ENCODE assay signal across 8 cellular contexts in genomic region chr1:1307261-1307907, GRCh38. TPM values are rescaled to one million over a fixed set of nuclear protein-coding genes. Genes with fewer than 3 reads are reported as not detected.
DNase-seq lines count a peak whose midpoint lies in the region; ATAC-seq and TF ChIP-seq lines count a peak whose summit lies in the region.

No MANE protein-coding gene starts in this region.

- peaks cover 21% of the 10 kb centered on the region for H3K4me1 Mint-ChIP-seq in WTC11

- ATAC-seq in HG02840 (IDR thresholded peaks at IDR 0.05; ENCODE audit: low FRiP score, unreplicated experiment) (peak; percentile 13), WTC11 (no peak)

- POLR2A ChIA-PET in WTC11 (lab: Charles Lee) = no interaction called here

- H3K27me3 Mint-ChIP-seq in WTC11 (ENCODE audit: low read depth) = peaks cover 6% of the 10 kb centered on the region; the same call in 1 of the 2 replicates

- intact Hi-C loops in prostate gland (cut with DNase I) = loop anchor here (5.0 kb wide), 1 partner anchor 40 kb away; the partner anchor contains the start of gene DVL1

- H3K9me3 Mint-ChIP-seq in WTC11 = no peaks in the 10 kb centered on the region

- CTCF ChIA-PET in WTC11 (lab: Charles Lee) = interaction anchor here (0.5 kb wide), 1 partner anchor 192 kb away, joined by 3 read pairs; no protein-coding TSS in a partner anchor

- no peak for TF ChIP-seq POLR2A in prostate gland (IDR thresholded peaks at IDR 0.05)

- peaks cover 40% of the 10 kb centered on the region for H3K4me1 ChIP-seq in prostate gland (replicated peaks)

- peak overlapping the region; percentile 71 for H3K4me3 Mint-ChIP-seq in WTC11

- H3K36me3 ChIP-seq in prostate gland = peaks cover 0 to 12% of the 10 kb centered on the region in 2 donors

- H3K27me3 ChIP-seq in prostate gland (replicated peaks; ENCODE audit: insufficient read depth) = no peaks in the 10 kb centered on the region

- peak overlapping the region; percentile 89 to 93 for H3K27ac ChIP-seq in prostate gland

- no peaks in the 10 kb centered on the region for H3K36me3 Mint-ChIP-seq in WTC11

- peak overlapping the region; percentile 79 to 97 for H3K4me3 ChIP-seq in prostate gland

- 0 out of 2 replicates have a peak overlapping the region, but pooled peaks have one; percentile 27 for H3K27ac Mint-ChIP-seq in WTC11

- DNase-seq in DMS53 (lab: John Stamatoyannopoulos, UW) (peak; percentile 82), DMS53 treated with DMSO at 0.1 percent for 48 hours (lab: John Stamatoyannopoulos, UW; ENCODE audit: unreplicated experiment) (no peak), WTC11 (ENCODE audit: low spot score) (no peak), glomerular visceral epithelial cell (ENCODE audit: extremely low spot score) (peak; percentile 60), prostate gland (ENCODE audit: low spot score) (no peak), NCI-H345 treated with DMSO at 0.1 percent for 48 hours (lab: John Stamatoyannopoulos, UW; ENCODE audit: unreplicated experiment) (no peak), DMS153 treated with DMSO at 0.1 percent for 48 hours (lab: John Stamatoyannopoulos, UW; ENCODE audit: unreplicated experiment) (no peak)

- WGBS in prostate gland = 2% methylated on average over 36 of the region's 79 CpGs

- TF ChIP-seq CTCF in WTC11 (IDR thresholded peaks at IDR 0.05) (no peak), prostate gland (IDR thresholded peaks at IDR 0.05) (no peak)

- H3K9me3 ChIP-seq in prostate gland = no peaks in the 10 kb centered on the region

TF ChIP-seq in WTC11, 78 proteins besides CTCF, POLR2A, EP300 and RAD21:
- no peak for TF ChIP-seq GTF2I (CRISPR knock-in tag; conservative IDR thresholded peaks at IDR 0.05)
- TF ChIP-seq SP1 (CRISPR knock-in tag; conservative IDR thresholded peaks at IDR 0.05) = no peak
- TF ChIP-seq, protein P1, sequence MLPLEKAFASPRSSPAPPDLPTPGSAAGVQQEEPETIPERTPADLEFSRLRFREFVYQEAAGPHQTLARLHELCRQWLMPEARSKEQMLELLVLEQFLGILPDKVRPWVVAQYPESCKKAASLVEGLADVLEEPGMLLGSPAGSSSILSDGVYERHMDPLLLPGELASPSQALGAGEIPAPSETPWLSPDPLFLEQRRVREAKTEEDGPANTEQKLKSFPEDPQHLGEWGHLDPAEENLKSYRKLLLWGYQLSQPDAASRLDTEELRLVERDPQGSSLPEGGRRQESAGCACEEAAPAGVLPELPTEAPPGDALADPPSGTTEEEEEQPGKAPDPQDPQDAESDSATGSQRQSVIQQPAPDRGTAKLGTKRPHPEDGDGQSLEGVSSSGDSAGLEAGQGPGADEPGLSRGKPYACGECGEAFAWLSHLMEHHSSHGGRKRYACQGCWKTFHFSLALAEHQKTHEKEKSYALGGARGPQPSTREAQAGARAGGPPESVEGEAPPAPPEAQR (CRISPR knock-in tag; IDR thresholded peaks at IDR 0.05) = no peak
- 0 out of 2 replicates have a peak, but pooled peaks have one; percentile 1 for TF ChIP-seq HMGXB4 (CRISPR knock-in tag; IDR thresholded peaks at IDR 0.05)
- 0 out of 2 replicates have a peak, but pooled peaks have one; percentile 33 for TF ChIP-seq SMAD3 (CRISPR knock-in tag; IDR thresholded peaks at IDR 0.05; ENCODE audit: borderline replicate concordance)
- TF ChIP-seq, protein P2, sequence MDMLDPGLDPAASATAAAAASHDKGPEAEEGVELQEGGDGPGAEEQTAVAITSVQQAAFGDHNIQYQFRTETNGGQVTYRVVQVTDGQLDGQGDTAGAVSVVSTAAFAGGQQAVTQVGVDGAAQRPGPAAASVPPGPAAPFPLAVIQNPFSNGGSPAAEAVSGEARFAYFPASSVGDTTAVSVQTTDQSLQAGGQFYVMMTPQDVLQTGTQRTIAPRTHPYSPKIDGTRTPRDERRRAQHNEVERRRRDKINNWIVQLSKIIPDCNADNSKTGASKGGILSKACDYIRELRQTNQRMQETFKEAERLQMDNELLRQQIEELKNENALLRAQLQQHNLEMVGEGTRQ (CRISPR knock-in tag; IDR thresholded peaks at IDR 0.05) = no peak
- TF ChIP-seq ZNF671 (CRISPR knock-in tag; IDR thresholded peaks at IDR 0.05) = no peak
- no peak for TF ChIP-seq ZBTB43 (CRISPR knock-in tag; IDR thresholded peaks at IDR 0.05)
- 0 out of 2 replicates have a peak, but pooled peaks have one; percentile 17 for TF ChIP-seq E2F5 (CRISPR knock-in tag; IDR thresholded peaks at IDR 0.05)

RNA-seq across cellular contexts. Expression of gene ACAP3, which starts 0.3 kb away (rescaled TPM):
- total RNA-seq in WTC11 (2021) (25.1 to 42.2 TPM (median 30.7 TPM) in 3 replicates), prostate gland (10 to 100 TPM; 43.2 to 58.6 TPM)

RNA-seq across cellular contexts. Expression of gene PUSL1, which starts 1.0 kb away (rescaled TPM):
- total RNA-seq in WTC11 (2021) = 42.5 to 51.5 TPM (median 43.6 TPM) in 3 replicates
- 10 to 100 TPM; 30.6 to 36.9 TPM for total RNA-seq in prostate gland

RNA-seq across cellular contexts. Expression of gene INTS11, which starts 17.1 kb away (rescaled TPM):
- 144 to 170 TPM (median 160 TPM) in 3 replicates for total RNA-seq in WTC11 (2021)
- 100 to 1,000 TPM in 1 of 2 donors, 10 to 100 TPM in 1; 97.3 to 178 TPM for total RNA-seq in prostate gland

RNA-seq across cellular contexts. Expression of gene CPTP, which starts 17.2 kb away (rescaled TPM):
- total RNA-seq in WTC11 (2021) (10.3 to 14.4 TPM (median 12.3 TPM) in 3 replicates), prostate gland (10 to 100 TPM; 35.8 to 54.0 TPM)

RNA-seq across cellular contexts. Expression of gene TAS1R3, which starts 23.7 kb away (rescaled TPM):
- total RNA-seq in WTC11 (2021) (0.18 to 0.22 TPM (median 0.21 TPM) in 3 replicates), prostate gland (under 1 TPM in 1 of 2 donors, not detected in 1; 0.80 TPM)

Comparison
In these comparisons a context has a peak if more than half of its experiments do, and no peak if none do; other contexts are left out.
1. DNase-seq: peak in DMS53 (single experiment) and glomerular visceral epithelial cell (single experiment); none in DMS53 treated with DMSO at 0.1 percent for 48 hours (single experiment), WTC11 (single experiment), prostate gland (single experiment), NCI-H345 treated with DMSO at 0.1 percent for 48 hours (single experiment) and DMS153 treated with DMSO at 0.1 percent for 48 hours (single experiment).